14 cellular contexts compared by ENCODE assay signal in genomic region chr21:34743831-34744230, GRCh38.
DNase-seq lines count a peak whose midpoint lies in the region; ATAC-seq, FAIRE-seq and TF ChIP-seq lines count a peak whose summit lies in the region.
"Had no signal": no experiment of that assay in that cellular context is flagged by ENCODE, and none has a peak within 500 bp of the region (broad histone marks: within the 10 kb centered on the region; RNA-seq: fewer than 3 reads in every experiment).

No MANE protein-coding gene starts in this region.

- H3K27ac ChIP-seq in RWPE2 (ENCODE audit: poor library complexity, severe bottlenecking), result peak overlapping the region; percentile 59
- H3K27ac ChIP-seq in fibroblast of lung (ENCODE audit: insufficient read depth, low read length), result no peak overlapping the region
- peak overlapping the region; percentile 36 for H3K27ac ChIP-seq in psoas muscle

- H3K36me3 ChIP-seq in RWPE2 (ENCODE audit: low read depth), result no peaks in the 10 kb centered on the region
- H3K36me3 ChIP-seq in fibroblast of lung (ENCODE audit: control insufficient read depth, insufficient read depth, low read length), result no peaks in the 10 kb centered on the region
- no peaks in the 10 kb centered on the region for H3K36me3 ChIP-seq in psoas muscle (ENCODE audit: insufficient read depth in 1 of 2, low read depth in 1 of 2)

- H3K4me3 ChIP-seq in RWPE2 (ENCODE audit: severe bottlenecking) (no peak overlapping the region), fibroblast of lung (replicated peaks in 1 of 4; ENCODE audit: control extremely low read depth in 1 of 4, insufficient read depth in 1 of 4, low read depth in 3 of 4, low read length in 4 of 4) (no peak overlapping the region), psoas muscle (no peak overlapping the region)

- no peaks in the 10 kb centered on the region for H3K79me2 ChIP-seq in fibroblast of lung (ENCODE audit: control insufficient read depth, insufficient read depth, low read length)

- H3K27me3 ChIP-seq in RWPE2 (ENCODE audit: insufficient read depth, poor library complexity, severe bottlenecking) (no peaks in the 10 kb centered on the region), fibroblast of lung (ENCODE audit: control insufficient read depth, insufficient read depth, low read length) (no peaks in the 10 kb centered on the region), psoas muscle (ENCODE audit: insufficient read depth in 3 of 3, low read length in 2 of 3) (peaks cover 0 to 5% (median 0%) of the 10 kb centered on the region in 3 donors)

- WGBS in psoas muscle, 3 donors, result 39 to 54% (median 52%) methylated on average over 9 of the region's 9 CpGs

- ATAC-seq in RWPE2 (ENCODE audit: low read depth), result peak; percentile 81
- ATAC-seq in psoas muscle, result peak; percentile 18 to 82 (median 71)
- ATAC-seq in stimulated activated naive CD8-positive, alpha-beta T cell treated with anti-CD3 and anti-CD28 coated beads, Interleukin-15, Interleukin-2, amounts not matched to agents 100 U/mL and 50 U/mL, for 24 hours, result no peak

- intact Hi-C loops in psoas muscle (cut with DNase I), result loop anchor here (5.0 to 10.0 kb wide), 6 partner anchors 101 to 1198 kb away; partner anchors contain the start of gene RUNX1 (in 1 of the 2)

- no peak overlapping the region for H3K9ac ChIP-seq in fibroblast of lung (ENCODE audit: insufficient read depth, low read length)

- H3K9me3 ChIP-seq in RWPE2 (ENCODE audit: severe bottlenecking), result no peaks in the 10 kb centered on the region
- no peaks in the 10 kb centered on the region for H3K9me3 ChIP-seq in fibroblast of lung (ENCODE audit: control insufficient read depth, insufficient read depth, low read depth, low read length)
- no peaks in the 10 kb centered on the region for H3K9me3 ChIP-seq in psoas muscle

- FAIRE-seq in GM19239 (lab: Jason Lieb, UNC), result no peak

- H3K4me1 ChIP-seq in RWPE2 (ENCODE audit: insufficient read depth, poor library complexity, severe bottlenecking) (peaks cover 22% of the 10 kb centered on the region), fibroblast of lung (ENCODE audit: control insufficient read depth, extremely low read depth, insufficient read depth, low read length) (peaks cover 3% of the 10 kb centered on the region), psoas muscle (peaks cover 8% of the 10 kb centered on the region)

- TF ChIP-seq CTCF in RWPE2 (IDR thresholded peaks at IDR 0.05; ENCODE audit: poor library complexity, severe bottlenecking), result no peak
- no peak for TF ChIP-seq CTCF in fibroblast of lung (conservative IDR thresholded peaks at IDR 0.05 in 1 of 2, IDR thresholded peaks at IDR 0.05 in 1 of 2; ENCODE audit: low read depth in 1 of 2, low read length in 2 of 2)
- no peak for TF ChIP-seq CTCF in psoas muscle (IDR thresholded peaks at IDR 0.05)

- peak; percentile 76 for DNase-seq in EH (ENCODE audit: low read depth)
- peak; percentile 78 for DNase-seq in RWPE2 (ENCODE audit: low spot score)
- peak; percentile 84 for DNase-seq in fibroblast of lung (ENCODE audit: low read depth in 2 of 2)
- peak; percentile 56 to 72 for DNase-seq in psoas muscle
- DNase-seq in GM19239 (ENCODE audit: insufficient read length, low spot score), result no peak
- DNase-seq in stimulated activated naive CD8-positive, alpha-beta T cell treated with anti-CD3 and anti-CD28 coated beads, Interleukin-15, Interleukin-2, amounts not matched to agents 100 U/mL and 50 U/mL, for 24 hours, result no peak
- DNase-seq in NCI-H1694 treated with DMSO at 0.1 percent for 48 hours (lab: John Stamatoyannopoulos, UW), result no peak
- no peak for DNase-seq in CD1c-positive myeloid dendritic cell (ENCODE audit: extremely low spot score)
- DNase-seq: activated CD4-positive, alpha-beta memory T cell treated with anti-CD3 and anti-CD28 coated beads for 36 hours; activated naive CD4-positive, alpha-beta T cell treated with anti-CD3 and anti-CD28 coated beads, Interleukin-2, amount 50 U/mL, for 16 hours; CD8-positive, alpha-beta memory T cell; MV-4-11; NCI-H82; stimulated activated CD4-positive, alpha-beta T cell treated with anti-CD3 and anti-CD28 coated beads, Interleukin-4, amount 100 ng/mL, for 24 hours had no signal

- H2AFZ ChIP-seq in fibroblast of lung (ENCODE audit: low read length), result no peak overlapping the region

- H4K20me1 ChIP-seq in fibroblast of lung (ENCODE audit: control insufficient read depth, extremely low read depth, insufficient read depth, low read length), result no peaks in the 10 kb centered on the region

- H3K4me2 ChIP-seq in fibroblast of lung (ENCODE audit: extremely low read depth, insufficient read depth, low read length), result no peak overlapping the region

Comparison
In these comparisons a context has a peak if more than half of its experiments do, and no peak if none do; other contexts are left out.
1. DNase-seq: peak in EH (single experiment), RWPE2 (single experiment), fibroblast of lung (2 of 2) and psoas muscle (2 of 2); none in GM19239 (single experiment), stimulated activated naive CD8-positive, alpha-beta T cell treated with anti-CD3 and anti-CD28 coated beads, Interleukin-15, Interleukin-2, amounts not matched to agents 100 U/mL and 50 U/mL, for 24 hours (single experiment), NCI-H1694 treated with DMSO at 0.1 percent for 48 hours (single experiment) and CD1c-positive myeloid dendritic cell (single experiment).